In genomic region chr13:110410906-110411305, GRCh38 we compare ENCODE assay signal across 1 cellular context.
TF ChIP-seq lines count a peak whose summit lies in the region.

No MANE protein-coding gene starts in this region.

TF ChIP-seq in WTC11, 78 proteins besides CTCF, POLR2A, EP300 and RAD21 (continued from another document):
- no peak for TF ChIP-seq ARID4B (CRISPR knock-in tag; IDR thresholded peaks at IDR 0.05; ENCODE audit: borderline replicate concordance)
- no peak for TF ChIP-seq NR2C2 (CRISPR knock-in tag; IDR thresholded peaks at IDR 0.05)
- TF ChIP-seq SP1 (CRISPR knock-in tag; conservative IDR thresholded peaks at IDR 0.05) = no peak
- TF ChIP-seq NR1H2 (CRISPR knock-in tag; IDR thresholded peaks at IDR 0.05) = no peak
